8 cellular contexts compared by ENCODE assay signal in genomic region chr5:18281947-18282557, GRCh38.
DNase-seq lines count a peak whose midpoint lies in the region; ATAC-seq lines count a peak whose summit lies in the region.

No MANE protein-coding gene starts in this region.

- H3K27me3 Mint-ChIP-seq in activated CD8-positive, alpha-beta T cell treated with anti-CD3 and anti-CD28 coated beads, Interleukin-2, amount 10 ng/mL, durations not matched to agents 7 days and 5 days (ENCODE audit: low read depth) = no peaks in the 10 kb centered on the region

- no peak overlapping the region for H3K27ac Mint-ChIP-seq in activated CD8-positive, alpha-beta T cell treated with anti-CD3 and anti-CD28 coated beads, Interleukin-2, amount 10 ng/mL, durations not matched to agents 7 days and 5 days

- no peak overlapping the region for H3K27ac ChIP-seq in SK-N-MC

- H3K36me3 ChIP-seq in SK-N-MC (ENCODE audit: insufficient read depth, low read length) = no peaks in the 10 kb centered on the region

- POLR2A ChIA-PET in activated CD8-positive, alpha-beta T cell treated with anti-CD3 and anti-CD28 coated beads, Interleukin-2, amount 10 ng/mL, durations not matched to agents 7 days and 5 days (lab: Charles Lee) = no interaction called here

- no peaks in the 10 kb centered on the region for H3K36me3 Mint-ChIP-seq in activated CD8-positive, alpha-beta T cell treated with anti-CD3 and anti-CD28 coated beads, Interleukin-2, amount 10 ng/mL, durations not matched to agents 7 days and 5 days (ENCODE audit: low read depth)

- peak overlapping the region; percentile 41 for H3K9ac ChIP-seq in SK-N-MC (ENCODE audit: insufficient read length)

- ATAC-seq in HG02763 (IDR thresholded peaks at IDR 0.05; ENCODE audit: unreplicated experiment) = no peak
- no peak for ATAC-seq in activated CD8-positive, alpha-beta T cell treated with anti-CD3 and anti-CD28 coated beads, Interleukin-2, amount 10 ng/mL, durations not matched to agents 7 days and 5 days

- H3K4me3 Mint-ChIP-seq in activated CD8-positive, alpha-beta T cell treated with anti-CD3 and anti-CD28 coated beads, Interleukin-2, amount 10 ng/mL, durations not matched to agents 7 days and 5 days = no peak overlapping the region

- peak overlapping the region; percentile 56 for H3K4me3 ChIP-seq in SK-N-MC

- DNase-seq in DMS114 treated with DMSO at 0.1 percent for 48 hours (lab: John Stamatoyannopoulos, UW; ENCODE audit: unreplicated experiment) = peak; percentile 23
- peak; percentile 50 for DNase-seq in MV-4-11 (lab: John Stamatoyannopoulos, UW)
- peak; percentile 84 for DNase-seq in SK-N-MC (ENCODE audit: low read depth, low spot score)
- DNase-seq in glomerular visceral epithelial cell (ENCODE audit: extremely low spot score) = peak; percentile 28
- DNase-seq in nucleus accumbens (lab: John Stamatoyannopoulos, UW) = no peak
- DNase-seq in cardiac septum (ENCODE audit: low spot score) = no peak
- DNase-seq in activated CD8-positive, alpha-beta T cell treated with anti-CD3 and anti-CD28 coated beads, Interleukin-2, amount 10 ng/mL, durations not matched to agents 7 days and 5 days = no peak

- H3K9me3 ChIP-seq in SK-N-MC (ENCODE audit: low read depth, low read length) = no peaks in the 10 kb centered on the region

- H3K9me3 Mint-ChIP-seq in activated CD8-positive, alpha-beta T cell treated with anti-CD3 and anti-CD28 coated beads, Interleukin-2, amount 10 ng/mL, durations not matched to agents 7 days and 5 days (ENCODE audit: insufficient read depth) = peaks cover 4% of the 10 kb centered on the region

- CTCF ChIA-PET in activated CD8-positive, alpha-beta T cell treated with anti-CD3 and anti-CD28 coated beads, Interleukin-2, amount 10 ng/mL, durations not matched to agents 7 days and 5 days (lab: Charles Lee) = no interaction called here

- no peaks in the 10 kb centered on the region for H3K4me1 Mint-ChIP-seq in activated CD8-positive, alpha-beta T cell treated with anti-CD3 and anti-CD28 coated beads, Interleukin-2, amount 10 ng/mL, durations not matched to agents 7 days and 5 days (ENCODE audit: low read depth)

- intact Hi-C loops in cardiac septum (cut with DNase I) = no loop called here

Comparison
In these comparisons a context has a peak if more than half of its experiments do, and no peak if none do; other contexts are left out.
1. DNase-seq: peak in DMS114 treated with DMSO at 0.1 percent for 48 hours (single experiment), MV-4-11 (single experiment), SK-N-MC (single experiment) and glomerular visceral epithelial cell (single experiment); none in nucleus accumbens (0 of 56), cardiac septum (single experiment) and activated CD8-positive, alpha-beta T cell treated with anti-CD3 and anti-CD28 coated beads, Interleukin-2, amount 10 ng/mL, durations not matched to agents 7 days and 5 days (single experiment).